In the genomic region with DNA sequence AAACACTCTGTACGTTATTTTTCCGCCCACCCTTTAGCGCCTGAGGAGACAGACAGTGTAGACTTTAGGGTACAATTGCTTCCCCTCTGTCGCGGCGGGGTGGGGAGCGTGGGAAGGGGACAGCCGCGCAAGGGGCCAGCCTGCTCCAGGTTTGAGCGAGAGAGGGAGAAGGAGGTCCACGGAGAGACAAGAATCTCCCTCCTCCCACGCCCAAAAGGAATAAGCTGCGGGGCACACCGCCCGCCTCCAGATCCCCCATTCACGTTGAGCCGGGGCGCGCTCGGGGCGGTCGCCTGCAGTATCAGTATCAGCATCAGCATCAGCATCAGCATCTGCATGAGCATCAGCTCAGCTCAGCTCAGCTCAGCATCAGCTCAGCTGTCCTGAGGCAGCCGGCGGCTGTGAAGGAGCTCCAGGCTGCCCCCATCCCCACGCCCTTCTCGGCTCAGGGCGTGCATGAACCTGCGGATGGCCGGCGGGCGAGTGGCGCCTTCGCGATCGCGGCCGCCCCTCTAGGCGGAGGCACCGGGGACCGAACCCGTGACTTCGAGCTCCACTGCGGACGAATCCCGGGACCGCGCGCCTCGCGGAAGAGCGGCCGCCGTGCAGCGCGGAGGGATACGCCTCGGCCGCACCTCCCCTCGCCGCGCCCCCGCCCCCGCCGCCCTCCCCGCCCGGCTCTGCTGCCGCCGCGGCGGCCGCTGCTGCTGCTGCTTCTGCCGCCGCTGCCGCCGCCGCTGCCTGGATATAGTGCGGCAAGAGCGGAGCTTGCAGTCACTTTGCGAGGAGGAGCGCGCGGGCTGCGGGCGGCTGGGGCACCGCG, we compare ENCODE assay signal across 8 cellular contexts. TPM values are rescaled to one million over a fixed set of nuclear protein-coding genes. Genes with fewer than 3 reads are reported as not detected.
DNase-seq lines count a peak whose midpoint lies in the region; ATAC-seq and TF ChIP-seq lines count a peak whose summit lies in the region.

NCAM2 (plus strand) TSS at position 777 of the 823 bp plus-strand sequence.

- H3K27ac ChIP-seq in GM23338 (ENCODE audit: low read depth), result no peak within 1 kb of the TSS

- ATAC-seq in GM23338 (peak; percentile 80), HG03460 (IDR thresholded peaks at IDR 0.05; ENCODE audit: unreplicated experiment) (no peak)

- no peaks in the 10 kb centered on the region for H4K20me1 ChIP-seq in GM23338 (replicated peaks; ENCODE audit: insufficient read depth)

- DNase-seq in AG10803 (ENCODE audit: low read depth) (peak; percentile 87), GM23338 (ENCODE audit: low spot score) (peak; percentile 87), NCI-H524 treated with DMSO at 0.1 percent for 48 hours (lab: John Stamatoyannopoulos, UW) (peak; percentile 37), activated T-cell treated with anti-CD3 and anti-CD28 coated beads for 48 hours (ENCODE audit: low read depth) (peak; percentile 57), erythroblast (lab: John Stamatoyannopoulos, UW) (peak; percentile 82), mucosa of gallbladder (ENCODE audit: low spot score) (peak; percentile 50)
- DNase-seq in stimulated activated CD8-positive, alpha-beta memory T cell treated with anti-CD3 and anti-CD28 coated beads, Interleukin-7, amount 100 ng/mL, for 24 hours (ENCODE audit: low read depth), result peak; percentile 7

- H3K27ac Mint-ChIP-seq in GM23338, result no peak within 1 kb of the TSS

- peak within 1 kb of the TSS; percentile 100 for H2AFZ ChIP-seq in GM23338

- H3K27me3 Mint-ChIP-seq in GM23338 (ENCODE audit: insufficient read depth, low read depth, poor library complexity), result peaks cover 17% of the 10 kb centered on the region

- H3K9me2 ChIP-seq in GM23338 (ENCODE audit: insufficient read depth), result no peaks in the 10 kb centered on the region

- H3K4me3 ChIP-seq in AG10803 (ENCODE audit: low read length) (peak within 1 kb of the TSS; percentile 66), GM23338 (peak within 1 kb of the TSS; percentile 83)

- H3K36me3 ChIP-seq in GM23338 (ENCODE audit: insufficient read depth), result no peaks in the 10 kb centered on the region

- no peaks in the 10 kb centered on the region for H3K9me3 Mint-ChIP-seq in GM23338

- H3K4me2 ChIP-seq in GM23338, result peak within 1 kb of the TSS; percentile 98

- H3K4me1 ChIP-seq in GM23338 (ENCODE audit: insufficient read depth), result peaks cover 8% of the 10 kb centered on the region

- H3F3A ChIP-seq in GM23338 (replicated peaks; ENCODE audit: low read depth), result peaks cover 5% of the 10 kb centered on the region; the same call in 1 of the 2 replicates

- H3K4me1 Mint-ChIP-seq in GM23338, result peaks cover 8% of the 10 kb centered on the region

- peak within 1 kb of the TSS; percentile 82 for H3K4me3 Mint-ChIP-seq in GM23338

- peaks cover 34% of the 10 kb centered on the region for H3K27me3 ChIP-seq in GM23338 (ENCODE audit: insufficient read depth)

- H3K79me2 ChIP-seq in GM23338 (replicated peaks; ENCODE audit: insufficient read depth), result no peaks in the 10 kb centered on the region

- no peaks in the 10 kb centered on the region for H3K36me3 Mint-ChIP-seq in GM23338 (ENCODE audit: low read depth)

- TF ChIP-seq CTCF in AG10803 (conservative IDR thresholded peaks at IDR 0.05; ENCODE audit: low read length) (no peak), GM23338 (conservative IDR thresholded peaks at IDR 0.05; ENCODE audit: low read depth in 2 of 2) (no peak)

- TF ChIP-seq POLR2A in erythroblast (IDR thresholded peaks at IDR 0.05; ENCODE audit: low read length), result no peak

TF ChIP-seq in GM23338, 12 proteins besides CTCF, POLR2A, EP300 and RAD21 (continues in another document):
- TF ChIP-seq REST (IDR thresholded peaks at IDR 0.05; ENCODE audit: unreplicated experiment) (no peak), STAT1 (IDR thresholded peaks at IDR 0.05; ENCODE audit: unreplicated experiment) (no peak), NANOG (IDR thresholded peaks at IDR 0.05; ENCODE audit: borderline replicate concordance) (no peak), EZH2phosphoT487 (IDR thresholded peaks at IDR 0.05; ENCODE audit: unreplicated experiment) (no peak), EZH2 (IDR thresholded peaks at IDR 0.05; ENCODE audit: low read depth, unreplicated experiment) (no peak), JUNB (IDR thresholded peaks at IDR 0.05; ENCODE audit: unreplicated experiment) (no peak), ETS1 (IDR thresholded peaks at IDR 0.05) (no peak), CREB1 (CRISPR knock-in tag; IDR thresholded peaks at IDR 0.05; ENCODE audit: low read depth) (0 out of 2 replicates have a peak, but pooled peaks have one; percentile 24), POLR2AphosphoS5 (IDR thresholded peaks at IDR 0.05; ENCODE audit: low read depth) (0 out of 2 replicates have a peak, but pooled peaks have one; percentile 29), ZNF114 (CRISPR knock-in tag; IDR thresholded peaks at IDR 0.05) (peak; percentile 77; the same call in 1 of the 2 replicates), ZNF331 (CRISPR knock-in tag; IDR thresholded peaks at IDR 0.05; ENCODE audit: low read depth) (peak; percentile 39; the same call in 1 of the 2 replicates)

RNA-seq across cellular contexts. Expression of gene NCAM2, which starts in this region (rescaled TPM):
- total RNA-seq in GM23338 (2014; rRNA removed; shearing (Covaris generic)), result 0.83 and 1.2 TPM in 2 replicates
- polyA plus RNA-seq in GM23338 (2016; fragmentation: Nextera tagmentation; extraction: Ambion mirVana), result 0.36 TPM in 1 of 2 replicates, not detected in the other
- total RNA-seq in mucosa of gallbladder, result 1.8 TPM

Comparison
In these comparisons a context has a peak if more than half of its experiments do, and no peak if none do; other contexts are left out.
1. DNase-seq: peak in every context shown above with its lines; median percentile 87 in AG10803; 87 in GM23338; 82 in erythroblast; 57 in activated T-cell treated with anti-CD3 and anti-CD28 coated beads for 48 hours; 50 in mucosa of gallbladder; 37 in NCI-H524 treated with DMSO at 0.1 percent for 48 hours; 7 in stimulated activated CD8-positive, alpha-beta memory T cell treated with anti-CD3 and anti-CD28 coated beads, Interleukin-7, amount 100 ng/mL, for 24 hours.